ENCODE assay signal across 10 cellular contexts in genomic region chr16:10619271-10619849, GRCh38. TPM values are rescaled to one million over a fixed set of nuclear protein-coding genes. Genes with fewer than 3 reads are reported as not detected.
DNase-seq lines count a peak whose midpoint lies in the region; ATAC-seq and TF ChIP-seq lines count a peak whose summit lies in the region.
"Had no signal": no experiment of that assay in that cellular context is flagged by ENCODE, and none has a peak within 500 bp of the region (broad histone marks: within the 10 kb centered on the region; RNA-seq: fewer than 3 reads in every experiment).

No MANE protein-coding gene starts in this region.

- H3K4me1 ChIP-seq in mucosa of descending colon (ENCODE audit: low read depth): peaks cover 22% of the 10 kb centered on the region
- H3K4me1 ChIP-seq in OCI-LY7 (ENCODE audit: insufficient read depth, low read length, poor library complexity, severe bottlenecking): no peaks in the 10 kb centered on the region
- H3K4me1 ChIP-seq: adrenal gland had no signal

- ATAC-seq in Right ventricle myocardium inferior (peak; percentile 43), mucosa of descending colon (peak; percentile 89)
- ATAC-seq: PC-3 had no signal

- TF ChIP-seq CTCF in mucosa of descending colon (IDR thresholded peaks at IDR 0.05) (no peak), OCI-LY7 (conservative IDR thresholded peaks at IDR 0.05; ENCODE audit: low read length) (no peak)

- no peaks in the 10 kb centered on the region for H4K20me1 ChIP-seq in OCI-LY7 (ENCODE audit: insufficient read depth, low read length)

- intact Hi-C loops in Right ventricle myocardium inferior (cut with DNase I) (loop anchor here (5.0 kb wide), 1 partner anchor 118 kb away; no protein-coding TSS in a partner anchor), cardiac septum (cut with DNase I) (no loop called here), mucosa of descending colon (cut with DNase I, micrococcal nuclease) (no loop called here), OCI-LY7 (cut with micrococcal nuclease; ENCODE audit: unreplicated experiment) (no loop called here)

- no peak for DNase-seq in Right ventricle myocardium inferior (ENCODE audit: missing footprints)
- DNase-seq in cardiac septum (ENCODE audit: low spot score): no peak
- DNase-seq in caudate nucleus (lab: John Stamatoyannopoulos, UW): peak in 48 of 61 donors; percentile 4 to 88 (median 53)
- DNase-seq in mucosa of descending colon: peak; percentile 89 to 92 (median 90)
- DNase-seq in NCI-H146 (lab: John Stamatoyannopoulos, UW): no peak
- DNase-seq in OCI-LY7 (ENCODE audit: low spot score): no peak
- DNase-seq in pons (ENCODE audit: low spot score): no peak
- DNase-seq in activated CD8-positive, alpha-beta memory T cell treated with anti-CD3 and anti-CD28 coated beads for 24 hours: no peak
- DNase-seq: adrenal gland, PC-3 had no signal

- H3K79me2 ChIP-seq in OCI-LY7 (ENCODE audit: insufficient read depth, low read depth, low read length): no peaks in the 10 kb centered on the region

- no peak overlapping the region for H3K4me3 ChIP-seq in mucosa of descending colon
- H3K4me3 ChIP-seq in OCI-LY7 (ENCODE audit: low read depth, low read length, poor library complexity, severe bottlenecking): no peak overlapping the region
- H3K4me3 ChIP-seq: adrenal gland had no signal

- H3K27ac ChIP-seq in caudate nucleus (ENCODE audit: low read depth, low read length) (peak overlapping the region; percentile 48), OCI-LY7 (ENCODE audit: low read depth, low read length, poor library complexity, severe bottlenecking) (no peak overlapping the region)
- H3K27ac ChIP-seq: adrenal gland had no signal

- no peak overlapping the region for H3K4me2 ChIP-seq in OCI-LY7 (ENCODE audit: low read length)

- POLR2A ChIA-PET in OCI-LY7 (lab: Charles Lee): interaction anchor here (0.6 kb wide), 1 partner anchor 104 kb away, joined by 3 read pairs; no protein-coding TSS in a partner anchor

- CTCF ChIA-PET in OCI-LY7 (lab: Charles Lee; ENCODE audit: unreplicated experiment): interaction anchor here (0.6 kb wide), 1 partner anchor 9 kb away, joined by 3 read pairs; no protein-coding TSS in a partner anchor

- no peaks in the 10 kb centered on the region for H3K9me3 ChIP-seq in mucosa of descending colon
- H3K9me3 ChIP-seq in OCI-LY7 (ENCODE audit: low read length): no peaks in the 10 kb centered on the region
- H3K9me3 ChIP-seq: adrenal gland had no signal

- H2AFZ ChIP-seq in OCI-LY7 (ENCODE audit: low read length): no peak overlapping the region

- BruUV-seq in OCI-LY7 (replicated peaks; lab: Mats Ljungman, UMichigan): no TSS peak

- H3K9me2 ChIP-seq in OCI-LY7 (ENCODE audit: insufficient read depth, low read length): no peaks in the 10 kb centered on the region

- H3K36me3 ChIP-seq in mucosa of descending colon (ENCODE audit: low read depth) (no peaks in the 10 kb centered on the region), OCI-LY7 (ENCODE audit: insufficient read depth, low read length) (no peaks in the 10 kb centered on the region)
- H3K36me3 ChIP-seq: adrenal gland had no signal

RNA-seq across cellular contexts. Expression of gene EMP2, which starts 39.0 kb away (rescaled TPM):
- total RNA-seq in Right ventricle myocardium inferior (110 TPM), cardiac septum (51.1 TPM), mucosa of descending colon (10 to 100 TPM; 73.0 to 92.9 (median 84.3) TPM), OCI-LY7 (2022) (not detected in 2 replicates)
- total RNA-seq in OCI-LY7 (2014; rRNA removed; shearing (Covaris generic)): not detected in 2 replicates

Comparison
In these comparisons a context has a peak if more than half of its experiments do, and no peak if none do; other contexts are left out.
1. DNase-seq: peak in caudate nucleus (48 of 61) and mucosa of descending colon (3 of 3); none in Right ventricle myocardium inferior (single experiment), cardiac septum (single experiment), NCI-H146 (single experiment), OCI-LY7 (single experiment), pons (single experiment) and activated CD8-positive, alpha-beta memory T cell treated with anti-CD3 and anti-CD28 coated beads for 24 hours (single experiment).
2. RNA of gene EMP2, which starts 39.0 kb away (total RNA-seq): 110 TPM in Right ventricle myocardium inferior (single experiment), 73.0 to 92.9 TPM in mucosa of descending colon and 51.1 TPM in cardiac septum (single experiment); not detected in OCI-LY7; every median in the first group is over 10 times any median in the second.